In genomic region chr2:238095143-238095542, GRCh38 we compare ENCODE assay signal across 24 cellular contexts. TPM values are rescaled to one million over a fixed set of nuclear protein-coding genes. Genes with fewer than 3 reads are reported as not detected.
"Had no signal": no experiment of that assay in that cellular context is flagged by ENCODE, and none has a peak within 500 bp of the region (broad histone marks: within the 10 kb centered on the region; RNA-seq: fewer than 3 reads in every experiment).

No MANE protein-coding gene starts in this region.

- DNase-seq: activated CD4-positive, alpha-beta T cell treated with anti-CD3 and anti-CD28 coated beads for 48 hours; activated CD4-positive, CD25-positive, alpha-beta regulatory T cell; activated naive CD4-positive, alpha-beta T cell; activated naive CD8-positive, alpha-beta T cell treated with anti-CD3 and anti-CD28 coated beads for 36 hours; activated T-cell treated with anti-CD3 and anti-CD28 coated beads for 4 hours; amygdala; colonic mucosa; dorsolateral prefrontal cortex; effector memory CD8-positive, alpha-beta T cell; glutamatergic neuron; left cardiac atrium; mesenchymal stem cell; naive B cell; occipital lobe; spleen; stimulated activated CD4-positive, alpha-beta T cell treated with anti-CD3 and anti-CD28 coated beads, Interleukin-4, amount 100 ng/mL, for 1 hour; stimulated activated naive CD4-positive, alpha-beta T cell treated with Interleukin-2 at 50 U/mL for 16 hours; SW 1271; T-helper 17 cell had no signal

- H3K27me3 Mint-ChIP-seq: activated naive CD8-positive, alpha-beta T cell treated with anti-CD3 and anti-CD28 coated beads for 36 hours; effector memory CD8-positive, alpha-beta T cell; naive B cell; T-helper 17 cell had no signal

- H3K9me3 Mint-ChIP-seq: activated naive CD8-positive, alpha-beta T cell treated with anti-CD3 and anti-CD28 coated beads for 36 hours; effector memory CD8-positive, alpha-beta T cell had no signal

- H3K4me3 Mint-ChIP-seq: activated naive CD8-positive, alpha-beta T cell treated with anti-CD3 and anti-CD28 coated beads for 36 hours; effector memory CD8-positive, alpha-beta T cell; naive B cell; T-helper 17 cell had no signal

- H3K27ac Mint-ChIP-seq: activated naive CD8-positive, alpha-beta T cell treated with anti-CD3 and anti-CD28 coated beads for 36 hours; effector memory CD8-positive, alpha-beta T cell; T-helper 17 cell had no signal

- ATAC-seq: effector memory CD8-positive, alpha-beta T cell; esophagus mucosa; left cardiac atrium; T-helper 17 cell; upper lobe of right lung had no signal

- H3K36me3 Mint-ChIP-seq: naive B cell had no signal

- H3K4me1 Mint-ChIP-seq: activated naive CD8-positive, alpha-beta T cell treated with anti-CD3 and anti-CD28 coated beads for 36 hours; T-helper 17 cell had no signal

RNA-seq across cellular contexts. Expression of gene ESPNL, which starts 5.0 kb away (rescaled TPM):
- total RNA-seq: activated naive CD8-positive, alpha-beta T cell treated with anti-CD3 and anti-CD28 coated beads for 36 hours; endothelial cell of umbilical vein had no signal

RNA-seq across cellular contexts. Expression of gene KLHL30, which starts 43.3 kb away (rescaled TPM):
- total RNA-seq: activated CD8-positive, alpha-beta memory T cell treated with anti-CD3 and anti-CD28 coated beads for 36 hours; activated naive CD8-positive, alpha-beta T cell treated with anti-CD3 and anti-CD28 coated beads for 36 hours; endothelial cell of umbilical vein; hepatocyte; T-helper 17 cell had no signal
